Comparison of ENCODE assay signal across 7 cellular contexts in genomic region chr4:75990129-75990528, GRCh38. TPM values are rescaled to one million over a fixed set of nuclear protein-coding genes. Genes with fewer than 3 reads are reported as not detected.
DNase-seq lines count a peak whose midpoint lies in the region; ATAC-seq and TF ChIP-seq lines count a peak whose summit lies in the region.
"Had no signal": no experiment of that assay in that cellular context is flagged by ENCODE, and none has a peak within 500 bp of the region (broad histone marks: within the 10 kb centered on the region; RNA-seq: fewer than 3 reads in every experiment).

No MANE protein-coding gene starts in this region.

- peak overlapping the region; percentile 82 for H3K27ac Mint-ChIP-seq in T-helper 1 cell treated with Interleukin-12 subunit alpha and Interleukin-12 subunit beta and Interleukin-4 antibody, amounts not matched to agents 30 μg/mL and 1 μg/mL, for 36 hours
- H3K27ac Mint-ChIP-seq in stimulated activated naive CD8-positive, alpha-beta T cell treated with anti-CD3 and anti-CD28 coated beads, Interleukin-15, amount 100 ng/mL, for 72 hours, result peak overlapping the region; percentile 93 to 95

- H3K4me3 Mint-ChIP-seq in T-helper 1 cell treated with Interleukin-12 subunit alpha and Interleukin-12 subunit beta and Interleukin-4 antibody, amounts not matched to agents 30 μg/mL and 1 μg/mL, for 36 hours, result peak overlapping the region; percentile 91
- H3K4me3 Mint-ChIP-seq in stimulated activated naive CD8-positive, alpha-beta T cell treated with anti-CD3 and anti-CD28 coated beads, Interleukin-15, amount 100 ng/mL, for 72 hours, result peak overlapping the region; percentile 90

- H3K9me3 Mint-ChIP-seq in T-helper 1 cell treated with Interleukin-12 subunit alpha and Interleukin-12 subunit beta and Interleukin-4 antibody, amounts not matched to agents 30 μg/mL and 1 μg/mL, for 36 hours, result no peaks in the 10 kb centered on the region
- peaks cover 0 to 8% of the 10 kb centered on the region in 2 donors for H3K9me3 Mint-ChIP-seq in stimulated activated naive CD8-positive, alpha-beta T cell treated with anti-CD3 and anti-CD28 coated beads, Interleukin-15, amount 100 ng/mL, for 72 hours

- peak; percentile 15 for ATAC-seq in esophagus mucosa
- ATAC-seq in stimulated activated naive CD8-positive, alpha-beta T cell treated with anti-CD3 and anti-CD28 coated beads, Interleukin-15, amount 100 ng/mL, for 72 hours, result no peak

- DNase-seq in T-helper 1 cell (no peak), GM20000 (ENCODE audit: low spot score) (no peak), LoVo (ENCODE audit: low spot score) (no peak)
- DNase-seq in stimulated activated naive CD8-positive, alpha-beta T cell treated with anti-CD3 and anti-CD28 coated beads, Interleukin-15, amount 100 ng/mL, for 72 hours, result no peak

- TF ChIP-seq CTCF in GM20000 (IDR thresholded peaks at IDR 0.05; ENCODE audit: extremely low read depth, missing control alignments), result no peak

- peaks cover 24% of the 10 kb centered on the region for H3K4me1 Mint-ChIP-seq in T-helper 1 cell treated with Interleukin-12 subunit alpha and Interleukin-12 subunit beta and Interleukin-4 antibody, amounts not matched to agents 30 μg/mL and 1 μg/mL, for 36 hours (ENCODE audit: low read depth)
- H3K4me1 Mint-ChIP-seq in stimulated activated naive CD8-positive, alpha-beta T cell treated with anti-CD3 and anti-CD28 coated beads, Interleukin-15, amount 100 ng/mL, for 72 hours, result peaks cover 6% of the 10 kb centered on the region

- H3K27me3 Mint-ChIP-seq in T-helper 1 cell treated with Interleukin-12 subunit alpha and Interleukin-12 subunit beta and Interleukin-4 antibody, amounts not matched to agents 30 μg/mL and 1 μg/mL, for 36 hours (ENCODE audit: low read depth), result peaks cover 3% of the 10 kb centered on the region
- peaks cover 10% of the 10 kb centered on the region for H3K27me3 Mint-ChIP-seq in stimulated activated naive CD8-positive, alpha-beta T cell treated with anti-CD3 and anti-CD28 coated beads, Interleukin-15, amount 100 ng/mL, for 72 hours

- H3K36me3 Mint-ChIP-seq in T-helper 1 cell treated with Interleukin-12 subunit alpha and Interleukin-12 subunit beta and Interleukin-4 antibody, amounts not matched to agents 30 μg/mL and 1 μg/mL, for 36 hours (ENCODE audit: low read depth), result peaks cover 9% of the 10 kb centered on the region

RNA-seq across cellular contexts. Expression of gene SDAD1, which starts 0.6 kb away (rescaled TPM):
- total RNA-seq in esophagus mucosa, result 27.5 TPM

RNA-seq across cellular contexts. Expression of gene CXCL9, which starts 17.2 kb away (rescaled TPM):
- total RNA-seq in esophagus mucosa, result not detected
- total RNA-seq: Daoy had no signal

RNA-seq across cellular contexts. Expression of gene CXCL10, which starts 33.2 kb away (rescaled TPM):
- total RNA-seq in esophagus mucosa, result 0.32 TPM

RNA-seq across cellular contexts. Expression of gene CXCL11, which starts 45.7 kb away (rescaled TPM):
- total RNA-seq in esophagus mucosa, result 0.24 TPM

RNA-seq across cellular contexts. Expression of gene NAAA, which starts 49.3 kb away (rescaled TPM):
- 22.9 TPM for total RNA-seq in esophagus mucosa
